In genomic region chr7:37916017-37916672, GRCh38 we compare ENCODE assay signal across 8 cellular contexts. TPM values are rescaled to one million over a fixed set of nuclear protein-coding genes. Genes with fewer than 3 reads are reported as not detected.
A peak's percentile ranks its signal among the peaks of the same experiment; 100 is the strongest.
DNase-seq lines count a peak whose midpoint lies in the region; ATAC-seq, FAIRE-seq and TF ChIP-seq lines count a peak whose summit lies in the region.

No MANE protein-coding gene starts in this region.

- peak overlapping the region; percentile 22 for H3K4me2 ChIP-seq in endothelial cell of umbilical vein (ENCODE audit: insufficient read depth, low read length)

- H3K4me3 ChIP-seq in Caco-2 (ENCODE audit: low read depth, low read length) = peak overlapping the region; percentile 27; the same call in 1 of the 2 replicates
- peak overlapping the region in 1 of 3 experiments; percentile 20 for H3K4me3 ChIP-seq in endothelial cell of umbilical vein (replicated peaks in 1 of 3; ENCODE audit: insufficient read depth in 1 of 3, low read depth in 1 of 3, low read length in 3 of 3)

- peak overlapping the region; percentile 51 for H2AFZ ChIP-seq in endothelial cell of umbilical vein (ENCODE audit: low read depth, low read length)

- DNase-seq in Caco-2 = no peak
- peak; percentile 28 to 46 for DNase-seq in NCI-H1930 (lab: John Stamatoyannopoulos, UW)
- DNase-seq in endothelial cell of umbilical vein (ENCODE audit: low read depth, low spot score) = peak; percentile 3
- DNase-seq in nephron progenitor cell = peak; percentile 8
- DNase-seq in D721Med (ENCODE audit: insufficient read length, low spot score) = no peak
- DNase-seq in HK-2 (ENCODE audit: unreplicated experiment) = no peak

- FAIRE-seq in endothelial cell of umbilical vein (lab: Jason Lieb, UNC) = no peak
- FAIRE-seq in D721Med (lab: Jason Lieb, UNC) = no peak

- TF ChIP-seq CTCF in Caco-2 (IDR thresholded peaks at IDR 0.05; ENCODE audit: insufficient read depth in 1 of 2, low read depth in 1 of 2, low read length in 1 of 2, severe bottlenecking in 1 of 2, unreplicated experiment in 1 of 2) (no peak), endothelial cell of umbilical vein (IDR thresholded peaks at IDR 0.05; ENCODE audit: extremely low read depth in 1 of 2, insufficient read depth in 1 of 2, low read depth in 1 of 2, low read length in 2 of 2) (no peak), nephron progenitor cell (IDR thresholded peaks at IDR 0.05) (no peak), D721Med (IDR thresholded peaks at IDR 0.05; ENCODE audit: insufficient read depth, missing control alignments) (no peak)

- ATAC-seq in HG02642 (IDR thresholded peaks at IDR 0.05; ENCODE audit: poor library complexity, unreplicated experiment) (no peak), GM21737 (IDR thresholded peaks at IDR 0.05; ENCODE audit: unreplicated experiment) (no peak)

- no peaks in the 10 kb centered on the region for H3K36me3 ChIP-seq in Caco-2 (ENCODE audit: control insufficient read depth, insufficient read depth, low read length)
- H3K36me3 ChIP-seq in endothelial cell of umbilical vein (ENCODE audit: control insufficient read depth in 2 of 2, extremely low read depth in 1 of 2, insufficient read depth in 2 of 2, low read length in 2 of 2) = no peaks in the 10 kb centered on the region

- H4K20me1 ChIP-seq in endothelial cell of umbilical vein (replicated peaks; ENCODE audit: control insufficient read depth, extremely low read depth, insufficient read depth, low read length) = no peaks in the 10 kb centered on the region

- H3K4me1 Mint-ChIP-seq in Caco-2 (ENCODE audit: low read depth, unreplicated experiment) (peaks cover 6% of the 10 kb centered on the region), nephron progenitor cell (peaks cover 12% of the 10 kb centered on the region)

- H3K27ac ChIP-seq in endothelial cell of umbilical vein (ENCODE audit: insufficient read depth, low read depth, low read length) = no peak overlapping the region

- no peaks in the 10 kb centered on the region; the same call in none of the 2 replicates for H3K27me3 ChIP-seq in Caco-2 (replicated peaks; ENCODE audit: control insufficient read depth, insufficient read depth, low read length)
- peaks cover 29 to 37% of the 10 kb centered on the region in 2 experiments for H3K27me3 ChIP-seq in endothelial cell of umbilical vein (ENCODE audit: control insufficient read depth in 2 of 2, insufficient read depth in 2 of 2, low read length in 2 of 2)

- H3K9me3 ChIP-seq in Caco-2 (no peaks in the 10 kb centered on the region), endothelial cell of umbilical vein (replicated peaks; ENCODE audit: control insufficient read depth, insufficient read depth, low read length) (no peaks in the 10 kb centered on the region)

- H3K4me1 ChIP-seq in Caco-2 (peaks cover 9% of the 10 kb centered on the region; the same call in 1 of the 2 replicates), endothelial cell of umbilical vein (ENCODE audit: control insufficient read depth, extremely low read depth, insufficient read depth, low read length) (peaks cover 4% of the 10 kb centered on the region)

- no peak for TF ChIP-seq POLR2A in endothelial cell of umbilical vein (IDR thresholded peaks at IDR 0.05; ENCODE audit: low read depth, low read length)

- H3K4me3 Mint-ChIP-seq in Caco-2 (ENCODE audit: unreplicated experiment) = peak overlapping the region; percentile 45
- H3K4me3 Mint-ChIP-seq in nephron progenitor cell = peak overlapping the region; percentile 80

- dilution Hi-C loops in endothelial cell of umbilical vein (cut with MboI; ENCODE audit: extremely low pct_ligation_motif_present, low sequenced_read_pairs) = no loop called here

- H3K27ac Mint-ChIP-seq in Caco-2 (ENCODE audit: unreplicated experiment) = no peak overlapping the region
- H3K27ac Mint-ChIP-seq in nephron progenitor cell = no peak overlapping the region

- H3K9me3 Mint-ChIP-seq in Caco-2 (ENCODE audit: unreplicated experiment) (no peaks in the 10 kb centered on the region), nephron progenitor cell (no peaks in the 10 kb centered on the region)

- no peak overlapping the region for H3K9ac ChIP-seq in endothelial cell of umbilical vein (replicated peaks; ENCODE audit: extremely low read depth, insufficient read depth, low read length)

- intact Hi-C loops in Caco-2 (cut with micrococcal nuclease; ENCODE audit: unreplicated experiment) = loop anchor here (5.0 to 10.0 kb wide), 2 partner anchors 129 to 306 kb away; no protein-coding TSS in a partner anchor
- intact Hi-C loops in endothelial cell of umbilical vein (cut with micrococcal nuclease) = loop anchor here (2.0 to 5.0 kb wide), 2 partner anchors 191 to 403 kb away; no protein-coding TSS in a partner anchor

- H3K79me2 ChIP-seq in endothelial cell of umbilical vein (ENCODE audit: control insufficient read depth, insufficient read depth, low read length) = no peaks in the 10 kb centered on the region

- no peaks in the 10 kb centered on the region for H3K36me3 Mint-ChIP-seq in Caco-2 (ENCODE audit: insufficient read depth, unreplicated experiment)
- no peaks in the 10 kb centered on the region for H3K36me3 Mint-ChIP-seq in nephron progenitor cell (ENCODE audit: low read depth)

- no TSS peak for BruUV-seq in Caco-2 (replicated peaks; lab: Mats Ljungman, UMichigan)
- no TSS peak for BruUV-seq in endothelial cell of umbilical vein (replicated peaks; lab: Mats Ljungman, UMichigan)

- H3K27me3 Mint-ChIP-seq in Caco-2 (ENCODE audit: insufficient read depth, unreplicated experiment) (peaks cover 36% of the 10 kb centered on the region), nephron progenitor cell (ENCODE audit: low read depth, poor library complexity) (peaks cover 87% of the 10 kb centered on the region)

- POLR2A ChIA-PET in Caco-2 (lab: Charles Lee) (no interaction called here), endothelial cell of umbilical vein (lab: Charles Lee) (no interaction called here)

- H3K9me1 ChIP-seq in endothelial cell of umbilical vein (replicated peaks; ENCODE audit: control insufficient read depth, extremely low read depth, insufficient read depth, low read length) = no peaks in the 10 kb centered on the region

- CTCF ChIA-PET in Caco-2 (lab: Charles Lee) = interaction anchor here (0.6 to 1.8 kb wide), 3 partner anchors 9 to 21 kb away, joined by 5 to 11 read pairs (median 5); no protein-coding TSS in a partner anchor
- CTCF ChIA-PET in endothelial cell of umbilical vein (lab: Charles Lee) = interaction anchor here (1.3 to 3.6 kb wide), 8 partner anchors 9 to 458 kb away, joined by 3 to 23 read pairs (median 10); no protein-coding TSS in a partner anchor

TF ChIP-seq in endothelial cell of umbilical vein, 7 proteins besides CTCF, POLR2A, EP300 and RAD21:
- TF ChIP-seq EZH2 (IDR thresholded peaks at IDR 0.05; ENCODE audit: borderline replicate concordance, low read depth, low read length, severe bottlenecking) (peak; percentile 76), JUN (IDR thresholded peaks at IDR 0.05; ENCODE audit: borderline replicate concordance, insufficient read depth, insufficient read length, low read depth) (no peak)
- TF ChIP-seq, protein P1, sequence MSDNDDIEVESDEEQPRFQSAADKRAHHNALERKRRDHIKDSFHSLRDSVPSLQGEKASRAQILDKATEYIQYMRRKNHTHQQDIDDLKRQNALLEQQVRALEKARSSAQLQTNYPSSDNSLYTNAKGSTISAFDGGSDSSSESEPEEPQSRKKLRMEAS (IDR thresholded peaks at IDR 0.05; ENCODE audit: insufficient read depth, insufficient read length) = no peak

RNA-seq across cellular contexts. Expression of gene SFRP4, which starts 0.5 kb away (rescaled TPM):
- total RNA-seq in Caco-2 (2022) = not detected in 2 replicates
- not detected in 2 replicates for total RNA-seq in endothelial cell of umbilical vein
- not detected in 2 replicates for polyA plus RNA-seq in endothelial cell of umbilical vein
- not detected in 2 replicates for polyA plus RNA-seq in endothelial cell of umbilical vein (2011; cell fraction: cytosol; rRNA removed)
- not detected in 2 replicates for polyA plus RNA-seq in endothelial cell of umbilical vein (2011; cell fraction: nucleus; rRNA removed)
- not detected in 2 replicates for polyA plus RNA-seq in endothelial cell of umbilical vein (2012)
- not detected in 2 replicates for polyA minus RNA-seq in endothelial cell of umbilical vein
- not detected for polyA minus RNA-seq in endothelial cell of umbilical vein (2011; cell fraction: cytosol; rRNA and poly(A)+ RNA removed)
- not detected in 2 replicates for polyA minus RNA-seq in endothelial cell of umbilical vein (2011; cell fraction: nucleus; rRNA and poly(A)+ RNA removed)

RNA-seq across cellular contexts. Expression of gene EPDR1, which starts 4.3 kb away (rescaled TPM):
- total RNA-seq in Caco-2 (2022) (0.25 and 0.39 TPM in 2 replicates), endothelial cell of umbilical vein (0.39 and 0.66 TPM in 2 replicates)
- polyA plus RNA-seq in endothelial cell of umbilical vein = 0.40 and 0.57 TPM in 2 replicates
- 0.30 and 0.32 TPM in 2 replicates for polyA plus RNA-seq in endothelial cell of umbilical vein (2011; cell fraction: cytosol; rRNA removed)
- 0.20 and 0.22 TPM in 2 replicates for polyA plus RNA-seq in endothelial cell of umbilical vein (2011; cell fraction: nucleus; rRNA removed)
- 0.07 and 0.27 TPM in 2 replicates for polyA plus RNA-seq in endothelial cell of umbilical vein (2012)
- polyA minus RNA-seq in endothelial cell of umbilical vein = 0.34 and 0.83 TPM in 2 replicates
- polyA minus RNA-seq in endothelial cell of umbilical vein (2011; cell fraction: cytosol; rRNA and poly(A)+ RNA removed) = 18.9 TPM
- polyA minus RNA-seq in endothelial cell of umbilical vein (2011; cell fraction: nucleus; rRNA and poly(A)+ RNA removed) = 0.29 TPM in 1 of 2 replicates, not detected in the other

Comparison
In these comparisons a context has a peak if more than half of its experiments do, and no peak if none do; other contexts are left out.
1. DNase-seq: peak in NCI-H1930 (2 of 2), endothelial cell of umbilical vein (single experiment) and nephron progenitor cell (single experiment); none in Caco-2 (0 of 2), D721Med (single experiment) and HK-2 (single experiment).